ENCODE assay signal across 8 cellular contexts in genomic region chr1:161313554-161314200, GRCh38. TPM values are rescaled to one million over a fixed set of nuclear protein-coding genes. Genes with fewer than 3 reads are reported as not detected.
DNase-seq lines count a peak whose midpoint lies in the region; ATAC-seq lines count a peak whose summit lies in the region.

No MANE protein-coding gene starts in this region.

- H3K27me3 Mint-ChIP-seq in T-helper 17 cell = no peaks in the 10 kb centered on the region

- peak overlapping the region; percentile 97 for H3K27ac Mint-ChIP-seq in T-helper 17 cell

- ATAC-seq in T-helper 17 cell = no peak
- ATAC-seq in HG02885 (IDR thresholded peaks at IDR 0.05; ENCODE audit: poor library complexity, unreplicated experiment) = no peak

- peaks cover 24% of the 10 kb centered on the region for H3K4me1 Mint-ChIP-seq in T-helper 17 cell

- H3K4me3 Mint-ChIP-seq in T-helper 17 cell = peak overlapping the region; percentile 96

- no peaks in the 10 kb centered on the region for H3K36me3 Mint-ChIP-seq in T-helper 17 cell (ENCODE audit: low read depth)

- H3K9me3 ChIP-seq in T-helper 17 cell (ENCODE audit: control insufficient read depth, low read length, poor library complexity, severe bottlenecking) = no peaks in the 10 kb centered on the region

- DNase-seq in activated naive CD4-positive, alpha-beta T cell treated with Interleukin-2 at 50 U/mL for 16 hours = peak; percentile 4
- DNase-seq in activated naive CD4-positive, alpha-beta T cell (lab: John Stamatoyannopoulos, UW) = no peak
- DNase-seq in T-helper 17 cell (no peak), globus pallidus (ENCODE audit: low spot score) (peak; percentile 75), pons (ENCODE audit: low spot score) (peak; percentile 80), DMS79 treated with DMSO at 0.1 percent for 48 hours (lab: John Stamatoyannopoulos, UW) (no peak)
- DNase-seq in activated effector memory CD4-positive, alpha-beta T cell treated with Interleukin-2 at 50 U/mL for 16 hours = no peak

RNA-seq across cellular contexts. Expression of gene SDHC, which starts 0.5 kb away (rescaled TPM):
- 10 to 100 TPM; 64.4 to 76.8 TPM for total RNA-seq in T-helper 17 cell

RNA-seq across cellular contexts. Expression of gene MPZ, which starts 3.9 kb away (rescaled TPM):
- total RNA-seq in T-helper 17 cell = 1 to 10 TPM; 2.3 to 2.9 TPM

RNA-seq across cellular contexts. Expression of gene CFAP126, which starts 54.0 kb away (rescaled TPM):
- not detected for total RNA-seq in T-helper 17 cell

RNA-seq across cellular contexts. Expression of gene PCP4L1, which starts 55.1 kb away (rescaled TPM):
- total RNA-seq in T-helper 17 cell = not detected

Comparison
In these comparisons a context has a peak if more than half of its experiments do, and no peak if none do; other contexts are left out.
1. DNase-seq: peak in activated naive CD4-positive, alpha-beta T cell treated with Interleukin-2 at 50 U/mL for 16 hours (single experiment), globus pallidus (single experiment) and pons (single experiment); none in activated naive CD4-positive, alpha-beta T cell (0 of 4), T-helper 17 cell (0 of 3), activated effector memory CD4-positive, alpha-beta T cell treated with Interleukin-2 at 50 U/mL for 16 hours (single experiment) and DMS79 treated with DMSO at 0.1 percent for 48 hours (single experiment).